In the genomic region with DNA sequence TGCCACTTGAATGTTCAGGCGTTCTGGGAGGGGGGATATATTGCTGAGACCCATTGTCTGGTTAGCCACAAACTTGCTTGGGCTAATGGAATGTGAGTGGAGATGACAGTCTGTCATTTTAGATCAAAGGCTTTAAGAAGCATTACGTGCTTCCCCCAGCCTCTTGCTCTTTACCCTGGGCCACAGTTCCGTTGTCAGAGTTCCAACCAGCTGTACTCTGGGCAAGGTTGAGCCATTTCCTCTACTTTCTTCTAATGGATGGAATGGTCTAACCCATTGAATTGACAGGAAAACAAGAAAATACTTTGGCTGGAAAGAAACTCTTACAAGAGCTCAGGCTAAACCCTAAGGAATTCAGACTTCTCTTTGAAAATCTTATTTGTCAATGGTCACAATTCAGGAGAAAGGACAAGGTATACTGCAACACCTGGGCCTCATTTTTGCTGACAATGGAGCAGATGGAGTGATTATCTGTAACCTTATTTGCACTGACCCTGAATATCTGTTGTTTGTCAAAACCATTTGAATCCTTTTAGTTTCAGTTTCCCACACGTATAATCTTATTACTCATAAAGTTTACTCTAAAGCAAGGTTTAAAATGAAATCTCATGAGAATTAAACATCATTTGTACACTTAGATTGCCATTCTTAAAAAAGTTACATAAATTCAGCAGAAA, we compare ENCODE assay signal across 8 cellular contexts.
A peak's percentile ranks its signal among the peaks of the same experiment; 100 is the strongest.
DNase-seq lines count a peak whose midpoint lies in the region; ATAC-seq, FAIRE-seq and TF ChIP-seq lines count a peak whose summit lies in the region.

No MANE protein-coding gene starts in this region.

- no peak for TF ChIP-seq EP300 in gastroesophageal sphincter (IDR thresholded peaks at IDR 0.05)

- no peak for TF ChIP-seq POLR2A in gastroesophageal sphincter (IDR thresholded peaks at IDR 0.05)

- peak; percentile 76 for FAIRE-seq in TTC549 (lab: Jason Lieb, UNC)

- H3K27me3 ChIP-seq in muscle layer of duodenum (ENCODE audit: low read depth, low read length) (no peaks in the 10 kb centered on the region), gastroesophageal sphincter (no peaks in the 10 kb centered on the region)

- no peaks in the 10 kb centered on the region for H3K36me3 Mint-ChIP-seq in activated CD4-positive, alpha-beta memory T cell treated with anti-CD3 and anti-CD28 coated beads for 36 hours

- no peaks in the 10 kb centered on the region for H3K9me3 ChIP-seq in muscle layer of duodenum (ENCODE audit: control insufficient read depth in 1 of 2, low read length in 2 of 2)
- H3K9me3 ChIP-seq in gastroesophageal sphincter: no peaks in the 10 kb centered on the region

- TF ChIP-seq CTCF in gastroesophageal sphincter (IDR thresholded peaks at IDR 0.05): no peak

- H3K27ac ChIP-seq in muscle layer of duodenum (ENCODE audit: low read length) (no peak overlapping the region), gastroesophageal sphincter (no peak overlapping the region)

- H3K4me1 Mint-ChIP-seq in activated CD4-positive, alpha-beta memory T cell treated with anti-CD3 and anti-CD28 coated beads for 36 hours (ENCODE audit: low read depth): peaks cover 4% of the 10 kb centered on the region

- H3K4me1 ChIP-seq in muscle layer of duodenum (ENCODE audit: control insufficient read depth in 1 of 2, insufficient read depth in 2 of 2, low read length in 2 of 2): peaks cover 6 to 8% of the 10 kb centered on the region in 2 donors
- peaks cover 0 to 18% (median 0%) of the 10 kb centered on the region in 3 donors for H3K4me1 ChIP-seq in gastroesophageal sphincter

- 38 to 49% methylated on average over 3 to 4 of the region's 4 CpGs for WGBS in gastroesophageal sphincter (ENCODE audit: low coverage in 1 of 2), 2 donors

- CTCF ChIA-PET in activated CD4-positive, alpha-beta memory T cell treated with anti-CD3 and anti-CD28 coated beads for 36 hours (lab: Charles Lee): interaction anchor here (0.8 to 3.6 kb wide), 2 partner anchors 11 to 474 kb away, joined by 3 to 17 read pairs; no protein-coding TSS in a partner anchor

- ATAC-seq in HG02798 (IDR thresholded peaks at IDR 0.05; ENCODE audit: poor library complexity, unreplicated experiment) (peak; percentile 52), gastroesophageal sphincter (no peak)
- no peak for ATAC-seq in stimulated activated naive CD8-positive, alpha-beta T cell treated with anti-CD3 and anti-CD28 coated beads, Interleukin-15, Interleukin-2, amounts not matched to agents 100 U/mL and 50 U/mL, for 24 hours

- no peak overlapping the region for H3K27ac Mint-ChIP-seq in activated CD4-positive, alpha-beta memory T cell treated with anti-CD3 and anti-CD28 coated beads for 36 hours

- POLR2A ChIA-PET in activated CD4-positive, alpha-beta memory T cell treated with anti-CD3 and anti-CD28 coated beads for 36 hours (lab: Charles Lee): no interaction called here

- no peaks in the 10 kb centered on the region for H3K36me3 ChIP-seq in muscle layer of duodenum (ENCODE audit: control insufficient read depth in 1 of 2, insufficient read depth in 2 of 2, low read length in 2 of 2)
- no peaks in the 10 kb centered on the region for H3K36me3 ChIP-seq in gastroesophageal sphincter

- H3K4me3 Mint-ChIP-seq in activated CD4-positive, alpha-beta memory T cell treated with anti-CD3 and anti-CD28 coated beads for 36 hours: no peak overlapping the region

- DNase-seq in ELR (ENCODE audit: low read depth) (peak; percentile 18), iPS-NIHi11 (ENCODE audit: low spot score) (no peak)
- DNase-seq in activated CD4-positive, alpha-beta memory T cell treated with anti-CD3 and anti-CD28 coated beads for 36 hours: no peak
- no peak for DNase-seq in stimulated activated naive CD8-positive, alpha-beta T cell treated with anti-CD3 and anti-CD28 coated beads, Interleukin-15, Interleukin-2, amounts not matched to agents 100 U/mL and 50 U/mL, for 24 hours

- H3K9me3 Mint-ChIP-seq in activated CD4-positive, alpha-beta memory T cell treated with anti-CD3 and anti-CD28 coated beads for 36 hours: no peaks in the 10 kb centered on the region

- H3K27me3 Mint-ChIP-seq in activated CD4-positive, alpha-beta memory T cell treated with anti-CD3 and anti-CD28 coated beads for 36 hours: no peaks in the 10 kb centered on the region

- intact Hi-C loops in activated CD4-positive, alpha-beta memory T cell treated with anti-CD3 and anti-CD28 coated beads for 36 hours (cut with micrococcal nuclease): no loop called here

- H3K4me3 ChIP-seq in muscle layer of duodenum (ENCODE audit: low read depth in 1 of 2, low read length in 2 of 2): peak overlapping the region; percentile 37 to 39
- peak overlapping the region in 1 of 2 donors; percentile 1 for H3K4me3 ChIP-seq in gastroesophageal sphincter
